In the genomic region with DNA sequence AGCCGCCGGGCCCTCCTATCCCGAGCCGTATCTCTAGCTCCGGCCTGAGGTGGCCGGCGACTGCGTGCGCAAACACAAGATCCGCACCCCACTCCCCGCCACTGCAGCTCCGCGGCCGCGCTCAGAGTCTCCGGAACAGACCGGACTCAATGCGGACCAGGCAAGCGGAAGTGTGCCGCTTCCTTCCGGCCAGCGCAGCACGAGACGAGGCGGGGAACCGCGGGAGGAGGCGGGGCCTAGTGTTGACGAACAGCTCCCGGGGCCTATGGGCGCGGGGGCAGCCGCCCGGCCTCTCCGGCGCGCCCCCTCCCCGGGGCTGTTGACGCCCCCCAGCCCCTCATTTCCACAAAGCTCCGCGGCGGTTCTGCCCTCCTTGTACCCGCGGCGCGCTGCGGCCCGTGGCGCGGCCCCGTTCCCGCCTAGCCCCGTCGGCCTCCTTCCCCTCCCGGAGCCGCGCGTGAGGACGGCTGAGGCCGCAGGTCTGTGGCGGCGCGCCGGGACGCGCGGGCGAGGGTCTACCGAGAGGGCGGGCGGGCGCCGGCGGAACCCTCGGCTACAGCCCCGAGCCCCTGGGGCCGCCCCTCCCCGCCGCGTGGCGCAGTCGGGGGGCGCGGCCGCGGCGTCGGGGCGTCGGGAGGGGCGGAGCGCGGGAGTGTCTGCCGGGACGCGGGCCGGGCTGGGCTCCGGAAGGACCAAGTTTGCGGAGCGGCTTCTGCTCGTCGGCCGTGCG, we compare ENCODE assay signal across 8 cellular contexts. TPM values are rescaled to one million over a fixed set of nuclear protein-coding genes. Genes with fewer than 3 reads are reported as not detected.
A peak's percentile ranks its signal among the peaks of the same experiment; 100 is the strongest.
DNase-seq lines count a peak whose midpoint lies in the region; ATAC-seq, FAIRE-seq and TF ChIP-seq lines count a peak whose summit lies in the region.

A gene with protein sequence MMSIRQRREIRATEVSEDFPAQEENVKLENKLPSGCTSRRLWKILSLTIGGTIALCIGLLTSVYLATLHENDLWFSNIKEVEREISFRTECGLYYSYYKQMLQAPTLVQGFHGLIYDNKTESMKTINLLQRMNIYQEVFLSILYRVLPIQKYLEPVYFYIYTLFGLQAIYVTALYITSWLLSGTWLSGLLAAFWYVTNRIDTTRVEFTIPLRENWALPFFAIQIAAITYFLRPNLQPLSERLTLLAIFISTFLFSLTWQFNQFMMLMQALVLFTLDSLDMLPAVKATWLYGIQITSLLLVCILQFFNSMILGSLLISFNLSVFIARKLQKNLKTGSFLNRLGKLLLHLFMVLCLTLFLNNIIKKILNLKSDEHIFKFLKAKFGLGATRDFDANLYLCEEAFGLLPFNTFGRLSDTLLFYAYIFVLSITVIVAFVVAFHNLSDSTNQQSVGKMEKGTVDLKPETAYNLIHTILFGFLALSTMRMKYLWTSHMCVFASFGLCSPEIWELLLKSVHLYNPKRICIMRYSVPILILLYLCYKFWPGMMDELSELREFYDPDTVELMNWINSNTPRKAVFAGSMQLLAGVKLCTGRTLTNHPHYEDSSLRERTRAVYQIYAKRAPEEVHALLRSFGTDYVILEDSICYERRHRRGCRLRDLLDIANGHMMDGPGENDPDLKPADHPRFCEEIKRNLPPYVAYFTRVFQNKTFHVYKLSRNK (plus strand): TSS at position 340 of the 730 bp plus-strand sequence. CDS start 2,484 bp downstream, outside the sequence.

- peaks cover 14% of the 10 kb centered on the region for H3K36me3 Mint-ChIP-seq in activated naive CD8-positive, alpha-beta T cell treated with anti-CD3 and anti-CD28 coated beads, Interleukin-2, amount 50 U/mL, for 24 hours (ENCODE audit: low read depth)

- peak; percentile 97 for ATAC-seq in HG02678 (IDR thresholded peaks at IDR 0.05; ENCODE audit: unreplicated experiment)
- ATAC-seq in activated naive CD8-positive, alpha-beta T cell treated with anti-CD3 and anti-CD28 coated beads, Interleukin-2, amount 50 U/mL, for 24 hours, result peak; percentile 97
- ATAC-seq in pancreas, result peak; percentile 93 to 98 (median 94)

- TF ChIP-seq CTCF in GM12875 (IDR thresholded peaks at IDR 0.05; ENCODE audit: borderline replicate concordance, insufficient read depth, low read depth, low read length), result no peak
- no peak for TF ChIP-seq CTCF in cardiac muscle cell (IDR thresholded peaks at IDR 0.05; ENCODE audit: low read depth, low read length)
- TF ChIP-seq CTCF in pancreas (IDR thresholded peaks at IDR 0.05), result no peak
- TF ChIP-seq CTCF in thyroid gland (IDR thresholded peaks at IDR 0.05), result no peak

- peak within 1 kb of the TSS; percentile 84 for H3K4me3 Mint-ChIP-seq in activated naive CD8-positive, alpha-beta T cell treated with anti-CD3 and anti-CD28 coated beads, Interleukin-2, amount 50 U/mL, for 24 hours

- H3K4me1 ChIP-seq in cardiac muscle cell (ENCODE audit: low read depth), result peaks cover 19% of the 10 kb centered on the region
- H3K4me1 ChIP-seq in pancreas, result peaks cover 0 to 23% (median 5%) of the 10 kb centered on the region in 3 donors
- peaks cover 13 to 19% of the 10 kb centered on the region in 2 donors for H3K4me1 ChIP-seq in thyroid gland

- DNase-seq in NCI-H1105 treated with DMSO at 0.1 percent for 48 hours (lab: John Stamatoyannopoulos, UW) (peak; percentile 90), SW480 (ENCODE audit: low spot score) (peak; percentile 95), cardiac muscle cell (ENCODE audit: low read depth in 1 of 2, low spot score in 1 of 2) (peak; percentile 96), pancreas (peak; percentile 92 to 99 (median 96)), thyroid gland (peak; percentile 96 to 97)
- peak; percentile 95 for DNase-seq in activated naive CD8-positive, alpha-beta T cell treated with anti-CD3 and anti-CD28 coated beads, Interleukin-2, amount 50 U/mL, for 24 hours

- FAIRE-seq in pancreas (lab: Jason Lieb, UNC), result no peak

- H3K27ac Mint-ChIP-seq in activated naive CD8-positive, alpha-beta T cell treated with anti-CD3 and anti-CD28 coated beads, Interleukin-2, amount 50 U/mL, for 24 hours, result peak within 1 kb of the TSS; percentile 87

- H3K27me3 Mint-ChIP-seq in activated naive CD8-positive, alpha-beta T cell treated with anti-CD3 and anti-CD28 coated beads, Interleukin-2, amount 50 U/mL, for 24 hours, result no peaks in the 10 kb centered on the region

- H3K9me3 ChIP-seq in cardiac muscle cell (ENCODE audit: low read depth) (no peaks in the 10 kb centered on the region), pancreas (no peaks in the 10 kb centered on the region), thyroid gland (no peaks in the 10 kb centered on the region)

- peak within 1 kb of the TSS; percentile 68 for H3K4me3 ChIP-seq in GM12875 (ENCODE audit: low read depth, low read length)
- peak within 1 kb of the TSS; percentile 62 for H3K4me3 ChIP-seq in cardiac muscle cell
- peak within 1 kb of the TSS; percentile 76 to 93 (median 83) for H3K4me3 ChIP-seq in pancreas
- H3K4me3 ChIP-seq in thyroid gland (replicated peaks in 1 of 3), result peak within 1 kb of the TSS; percentile 72 to 96 (median 85)

- no peaks in the 10 kb centered on the region for H3K9me3 Mint-ChIP-seq in activated naive CD8-positive, alpha-beta T cell treated with anti-CD3 and anti-CD28 coated beads, Interleukin-2, amount 50 U/mL, for 24 hours

- 0 to 1% methylated on average over 53 to 104 of the region's 104 CpGs for WGBS in pancreas, 2 donors
- WGBS in thyroid gland, 2 donors, result 2% methylated on average over 8 of the region's 104 CpGs; no CpG with 5 or more reads in 1 of the 2 donors

- TF ChIP-seq POLR2A in thyroid gland (IDR thresholded peaks at IDR 0.05), result peak; percentile 73 to 89

- peak within 1 kb of the TSS; percentile 97 for H3K27ac ChIP-seq in cardiac muscle cell
- peak within 1 kb of the TSS; percentile 93 to 98 (median 96) for H3K27ac ChIP-seq in pancreas
- peak within 1 kb of the TSS; percentile 94 to 98 (median 97) for H3K27ac ChIP-seq in thyroid gland

- H3K4me1 Mint-ChIP-seq in activated naive CD8-positive, alpha-beta T cell treated with anti-CD3 and anti-CD28 coated beads, Interleukin-2, amount 50 U/mL, for 24 hours, result peaks cover 23% of the 10 kb centered on the region

- intact Hi-C loops in pancreas (cut with DNase I) (no loop called here), thyroid gland (cut with DNase I) (loop anchor here (10.0 kb wide), 1 partner anchor 61 kb away; a partner anchor contains a TSS)

- no peaks in the 10 kb centered on the region for H3K27me3 ChIP-seq in cardiac muscle cell
- no peaks in the 10 kb centered on the region for H3K27me3 ChIP-seq in pancreas
- no peaks in the 10 kb centered on the region for H3K27me3 ChIP-seq in thyroid gland

- H3K36me3 ChIP-seq in cardiac muscle cell, result peaks cover 6% of the 10 kb centered on the region
- H3K36me3 ChIP-seq in pancreas, result peaks cover 0 to 6% (median 3%) of the 10 kb centered on the region in 3 donors
- H3K36me3 ChIP-seq in thyroid gland, result no peaks in the 10 kb centered on the region

RNA-seq across cellular contexts. Expression of the gene that starts here (rescaled TPM):
- total RNA-seq in cardiac muscle cell (39.2 and 64.3 TPM in 2 replicates), pancreas (10 to 100 TPM; 10.9 to 31.0 (median 15.2) TPM), thyroid gland (10 to 100 TPM; 29.7 to 49.2 (median 39.8) TPM)
- polyA plus RNA-seq in cardiac muscle cell (12.5 and 17.8 TPM in 2 replicates), pancreas (10 to 100 TPM in 1 of 2 donors, 1 to 10 TPM in 1; 5.9 to 10.2 TPM)

Comparison
In these comparisons a context has a peak if more than half of its experiments do, and no peak if none do; other contexts are left out.
1. Peak in every context shown above with its lines: DNase-seq, ATAC-seq, H3K4me3 ChIP-seq and H3K27ac ChIP-seq.